Comparison of ENCODE assay signal across 14 cellular contexts in genomic region chr9:136329211-136329627, GRCh38. TPM values are rescaled to one million over a fixed set of nuclear protein-coding genes. Genes with fewer than 3 reads are reported as not detected.
DNase-seq lines count a peak whose midpoint lies in the region; ATAC-seq and TF ChIP-seq lines count a peak whose summit lies in the region.
"Had no signal": no experiment of that assay in that cellular context is flagged by ENCODE, and none has a peak within 500 bp of the region (broad histone marks: within the 10 kb centered on the region; RNA-seq: fewer than 3 reads in every experiment).

No MANE protein-coding gene starts in this region.

- CTCF ChIA-PET in AG04449 (lab: Yijun Ruan, JAX): interaction anchor here (0.6 to 5.7 kb wide), 7 partner anchors 10 to 362 kb away, joined by 3 to 29 read pairs (median 6); partner anchors contain the start of gene DNLZ

- H3K27ac ChIP-seq in HUES64 (ENCODE audit: low read depth, low read length): no peak overlapping the region
- no peak overlapping the region for H3K27ac ChIP-seq in ectodermal cell (ENCODE audit: insufficient read depth, low read depth, low read length, poor library complexity, severe bottlenecking)
- H3K27ac ChIP-seq: foreskin keratinocyte had no signal

- POLR2A ChIA-PET in AG04449 (lab: Yijun Ruan, JAX): interaction anchor here (1.3 to 2.4 kb wide), 2 partner anchors 17 to 34 kb away, joined by 4 to 11 read pairs; partner anchors contain the start of gene DNLZ

- ATAC-seq in HG02840 (IDR thresholded peaks at IDR 0.05; ENCODE audit: low FRiP score, unreplicated experiment): no peak
- ATAC-seq in GM18498 (IDR thresholded peaks at IDR 0.05; ENCODE audit: unreplicated experiment): no peak
- ATAC-seq in GM21825 (IDR thresholded peaks at IDR 0.05; ENCODE audit: unreplicated experiment): no peak
- ATAC-seq: foreskin keratinocyte had no signal

- no peaks in the 10 kb centered on the region for H3K36me3 Mint-ChIP-seq in nephron progenitor cell (ENCODE audit: low read depth)
- H3K36me3 Mint-ChIP-seq: CD8-positive, alpha-beta memory T cell had no signal

- peak overlapping the region; percentile 79 for H3K4me3 ChIP-seq in AG04449 (ENCODE audit: low read depth, low read length)
- H3K4me3 ChIP-seq in HUES64 (ENCODE audit: low read length): peak overlapping the region; percentile 58; the same call in 1 of the 2 replicates
- H3K4me3 ChIP-seq in ectodermal cell (ENCODE audit: insufficient read depth, low read depth, low read length): peak overlapping the region; percentile 53

- DNase-seq in AG04449 (ENCODE audit: low read depth, low spot score): no peak
- no peak for DNase-seq in nephron progenitor cell
- DNase-seq in stimulated activated CD4-positive, alpha-beta T cell treated with anti-CD3 and anti-CD28 coated beads, Interleukin-1b, Interleukin-23, amount 100 ng/mL, for 48 hours: no peak
- DNase-seq: amniotic stem cell; CD8-positive, alpha-beta memory T cell; foreskin keratinocyte; NCI-H2081 treated with DMSO at 0.1 percent for 48 hours; stimulated activated CD4-positive, alpha-beta T cell treated with anti-CD3 and anti-CD28 coated beads, Interleukin-15, amount 100 ng/mL, for 24 hours had no signal

- H3K4me3 Mint-ChIP-seq in nephron progenitor cell: peak overlapping the region; percentile 86

- 88% methylated on average over 19 of the region's 19 CpGs for WGBS in HUES64
- WGBS in ectodermal cell, 2 experiments: 87 to 89% methylated on average over 19 of the region's 19 CpGs

- no peaks in the 10 kb centered on the region for H3K27me3 ChIP-seq in HUES64 (ENCODE audit: insufficient read depth, low read length)
- H3K27me3 ChIP-seq in ectodermal cell (ENCODE audit: control insufficient read depth, insufficient read depth, low read length, poor library complexity, severe bottlenecking): no peaks in the 10 kb centered on the region

- H3K4me1 ChIP-seq in HUES64 (ENCODE audit: insufficient read depth, low read length) (peaks cover 11% of the 10 kb centered on the region; the same call in 1 of the 2 replicates), ectodermal cell (ENCODE audit: control insufficient read depth, insufficient read depth, low read length) (peaks cover 43% of the 10 kb centered on the region)
- H3K4me1 ChIP-seq: foreskin keratinocyte had no signal

- no peak overlapping the region for H3K27ac Mint-ChIP-seq in nephron progenitor cell
- H3K27ac Mint-ChIP-seq: stimulated activated naive CD8-positive, alpha-beta T cell treated with anti-CD3 and anti-CD28 coated beads, Interleukin-15, Interleukin-2, amounts not matched to agents 100 ng/mL and 50 ng/mL, for 24 hours had no signal

- H3K27me3 Mint-ChIP-seq in nephron progenitor cell (ENCODE audit: low read depth, poor library complexity): peaks cover 4% of the 10 kb centered on the region
- H3K27me3 Mint-ChIP-seq: CD8-positive, alpha-beta memory T cell; stimulated activated naive CD8-positive, alpha-beta T cell treated with anti-CD3 and anti-CD28 coated beads, Interleukin-15, Interleukin-2, amounts not matched to agents 100 ng/mL and 50 ng/mL, for 24 hours had no signal

- no peaks in the 10 kb centered on the region for H3K9me3 Mint-ChIP-seq in nephron progenitor cell
- H3K9me3 Mint-ChIP-seq: CD8-positive, alpha-beta memory T cell; stimulated activated naive CD8-positive, alpha-beta T cell treated with anti-CD3 and anti-CD28 coated beads, Interleukin-15, Interleukin-2, amounts not matched to agents 100 ng/mL and 50 ng/mL, for 24 hours had no signal

- peaks cover 41% of the 10 kb centered on the region for H3K4me1 Mint-ChIP-seq in nephron progenitor cell

- TF ChIP-seq CTCF in AG04449 (IDR thresholded peaks at IDR 0.05; ENCODE audit: insufficient read depth, low read length, missing control alignments) (no peak), nephron progenitor cell (IDR thresholded peaks at IDR 0.05) (no peak)

- H3K9me3 ChIP-seq in HUES64 (ENCODE audit: insufficient read depth, low read depth, low read length): no peaks in the 10 kb centered on the region
- H3K9me3 ChIP-seq in ectodermal cell (ENCODE audit: control insufficient read depth, low read length): no peaks in the 10 kb centered on the region

- H3K36me3 ChIP-seq in HUES64 (ENCODE audit: insufficient read depth, low read length): no peaks in the 10 kb centered on the region
- H3K36me3 ChIP-seq in ectodermal cell (ENCODE audit: control insufficient read depth, insufficient read depth, low read length): no peaks in the 10 kb centered on the region

- H3K9ac ChIP-seq in HUES64 (ENCODE audit: low read depth, low read length): peak overlapping the region; percentile 70; the same call in 1 of the 2 replicates

RNA-seq across cellular contexts. Expression of gene GPSM1, which starts 1.9 kb away (rescaled TPM):
- polyA plus RNA-seq in HUES64 (2013, experiment 1 of 2): 13.6 TPM
- 18.6 TPM for polyA plus RNA-seq in HUES64 (2013, experiment 2 of 2)
- 35.2 TPM for polyA plus RNA-seq in ectodermal cell (2013, experiment 1 of 4)
- polyA plus RNA-seq in ectodermal cell (2013, experiment 2 of 4): 36.8 TPM
- polyA plus RNA-seq in ectodermal cell (2013, experiment 3 of 4): 31.9 TPM
- 33.0 TPM for polyA plus RNA-seq in ectodermal cell (2013, experiment 4 of 4)

RNA-seq across cellular contexts. Expression of gene CCDC187, which starts 25.3 kb away (rescaled TPM):
- polyA plus RNA-seq in HUES64 (2013, experiment 1 of 2): not detected
- polyA plus RNA-seq in HUES64 (2013, experiment 2 of 2): 0.06 TPM
- 0.07 TPM for polyA plus RNA-seq in ectodermal cell (2013, experiment 1 of 4)
- polyA plus RNA-seq in ectodermal cell (2013, experiment 2 of 4): 0.09 TPM
- polyA plus RNA-seq in ectodermal cell (2013, experiment 3 of 4): 0.05 TPM
- 0.12 TPM for polyA plus RNA-seq in ectodermal cell (2013, experiment 4 of 4)
- polyA plus RNA-seq: CD8-positive, alpha-beta memory T cell had no signal

RNA-seq across cellular contexts. Expression of gene DNLZ, which starts 34.3 kb away (rescaled TPM):
- polyA plus RNA-seq in HUES64 (2013, experiment 1 of 2): 18.7 TPM
- polyA plus RNA-seq in HUES64 (2013, experiment 2 of 2): 12.0 TPM
- polyA plus RNA-seq in ectodermal cell (2013, experiment 1 of 4): 8.6 TPM
- 7.3 TPM for polyA plus RNA-seq in ectodermal cell (2013, experiment 2 of 4)
- polyA plus RNA-seq in ectodermal cell (2013, experiment 3 of 4): 12.0 TPM
- 10.4 TPM for polyA plus RNA-seq in ectodermal cell (2013, experiment 4 of 4)

RNA-seq across cellular contexts. Expression of gene CARD9, which starts 44.2 kb away (rescaled TPM):
- polyA plus RNA-seq in HUES64 (2013, experiment 1 of 2): 0.30 TPM
- polyA plus RNA-seq in HUES64 (2013, experiment 2 of 2): 0.32 TPM
- 0.37 TPM for polyA plus RNA-seq in ectodermal cell (2013, experiment 1 of 4)
- 0.48 TPM for polyA plus RNA-seq in ectodermal cell (2013, experiment 2 of 4)
- 0.43 TPM for polyA plus RNA-seq in ectodermal cell (2013, experiment 3 of 4)
- 0.49 TPM for polyA plus RNA-seq in ectodermal cell (2013, experiment 4 of 4)
- polyA plus RNA-seq: CD8-positive, alpha-beta memory T cell had no signal
